Comparison of ENCODE assay signal across 8 cellular contexts in the genomic region with DNA sequence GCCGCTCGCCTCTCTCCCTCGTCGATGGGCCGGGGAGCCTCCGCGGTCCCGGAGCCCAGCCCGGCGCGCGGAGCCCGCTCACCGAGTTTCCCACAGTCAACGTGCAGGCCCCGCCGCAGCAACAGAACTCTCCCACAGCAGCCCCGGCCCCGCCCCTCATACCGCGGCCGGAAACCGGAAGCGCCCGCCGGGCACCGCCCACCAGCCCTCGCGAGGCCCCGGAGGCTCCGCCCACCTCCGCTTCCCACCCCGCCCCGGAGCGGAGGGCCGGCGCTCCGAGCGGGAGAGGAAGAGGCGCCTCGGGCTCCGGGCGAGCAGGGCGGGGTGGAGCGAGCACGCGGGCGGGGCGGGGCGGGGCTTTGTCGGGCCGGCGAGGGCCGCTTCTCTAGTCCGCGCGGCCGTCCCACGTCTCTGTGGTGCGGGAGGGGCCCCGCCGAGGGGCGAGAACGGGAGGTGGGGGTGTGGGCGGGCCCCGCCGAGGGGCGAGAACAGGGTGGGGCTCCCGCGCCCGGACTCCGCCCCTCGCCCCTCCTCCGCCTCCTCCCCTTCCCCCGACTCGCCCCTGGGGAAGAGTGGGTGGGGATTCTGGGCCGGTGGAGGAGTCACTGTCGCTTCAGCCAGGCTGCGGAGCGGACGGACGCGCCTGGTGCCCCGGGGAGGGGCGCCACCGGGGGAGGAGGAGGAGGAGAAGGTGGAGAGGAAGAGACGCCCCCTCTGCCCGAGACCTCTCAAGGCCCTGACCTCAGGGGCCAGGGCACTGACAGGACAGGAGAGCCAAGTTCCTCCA. TPM values are rescaled to one million over a fixed set of nuclear protein-coding genes. Genes with fewer than 3 reads are reported as not detected.
DNase-seq lines count a peak whose midpoint lies in the region; ATAC-seq and TF ChIP-seq lines count a peak whose summit lies in the region.

A gene (plus strand): TSS at position 605 of the 787 bp plus-strand sequence. CDS start 411 bp downstream, outside the sequence.
A gene (minus strand): TSS at position 136 of the 787 bp plus-strand sequence. CDS start 1,143 bp downstream, outside the sequence.

- peak within 1 kb of the TSS; percentile 69 for H3K27ac ChIP-seq in Karpas-422 (ENCODE audit: low read length)

- peaks cover 24% of the 10 kb centered on the region for H3K79me2 ChIP-seq in Karpas-422 (ENCODE audit: low read length)

- H3K9me2 ChIP-seq in Karpas-422 (replicated peaks; ENCODE audit: insufficient read depth, low read length) = no peaks in the 10 kb centered on the region

- H3K9me3 ChIP-seq in Karpas-422 (ENCODE audit: low read length) = no peaks in the 10 kb centered on the region

- peak within 1 kb of the TSS; percentile 86 for H3K4me3 Mint-ChIP-seq in nephron progenitor cell

- TF ChIP-seq POLR2A in Raji (IDR thresholded peaks at IDR 0.05; ENCODE audit: insufficient read depth, low read depth, low read length) = peak; percentile 46; the same call in 1 of the 2 replicates

- peak; percentile 45 for ATAC-seq in GM21786 (IDR thresholded peaks at IDR 0.05; ENCODE audit: unreplicated experiment)
- peak; percentile 82 for ATAC-seq in stimulated activated naive CD8-positive, alpha-beta T cell treated with anti-CD3 and anti-CD28 coated beads, Interleukin-15, Interleukin-2, amounts not matched to agents 100 U/mL and 50 U/mL, for 24 hours

- DNase-seq in DMS79 treated with DMSO at 0.1 percent for 48 hours (lab: John Stamatoyannopoulos, UW) = peak; percentile 50
- DNase-seq in Karpas-422 = peak; percentile 95
- peak; percentile 83 for DNase-seq in activated T-helper 9 cell treated with anti-CD3 and anti-CD28 coated beads, Interleukin-2, amount 50 U/mL, for 16 hours (ENCODE audit: low read depth)
- peak; percentile 75 for DNase-seq in fibroblast of the aortic adventitia (ENCODE audit: low read depth)
- peak; percentile 89 for DNase-seq in nephron progenitor cell
- peak; percentile 91 for DNase-seq in stimulated activated naive CD8-positive, alpha-beta T cell treated with anti-CD3 and anti-CD28 coated beads, Interleukin-15, Interleukin-2, amounts not matched to agents 100 U/mL and 50 U/mL, for 24 hours

- peaks cover 16% of the 10 kb centered on the region; the same call in 1 of the 2 replicates for H4K20me1 ChIP-seq in Karpas-422 (ENCODE audit: insufficient read depth, low read depth, low read length)

- peak within 1 kb of the TSS; percentile 83 for H3K4me2 ChIP-seq in Karpas-422 (ENCODE audit: low read depth, low read length, poor library complexity, severe bottlenecking)

- peaks cover 7% of the 10 kb centered on the region for H3K36me3 ChIP-seq in Karpas-422 (ENCODE audit: insufficient read depth, low read length)

- TF ChIP-seq CTCF in fibroblast of the aortic adventitia (IDR thresholded peaks at IDR 0.05; ENCODE audit: insufficient read depth, low read length) = no peak
- no peak for TF ChIP-seq CTCF in nephron progenitor cell (IDR thresholded peaks at IDR 0.05)

- H3K27me3 ChIP-seq in Karpas-422 (ENCODE audit: low read length) = no peaks in the 10 kb centered on the region

- no peak within 1 kb of the TSS for H2AFZ ChIP-seq in Karpas-422 (ENCODE audit: low read length)

- peak within 1 kb of the TSS; percentile 84 for H3K9ac ChIP-seq in Karpas-422 (ENCODE audit: low read length)

- peak within 1 kb of the TSS; percentile 71 for H3K27ac Mint-ChIP-seq in nephron progenitor cell

- H3K9me3 Mint-ChIP-seq in nephron progenitor cell = peaks cover 50% of the 10 kb centered on the region

- H3K4me3 ChIP-seq in Karpas-422 (ENCODE audit: low read length) = peak within 1 kb of the TSS; percentile 69
- H3K4me3 ChIP-seq in fibroblast of the aortic adventitia (ENCODE audit: low read depth, low read length) = peak within 1 kb of the TSS; percentile 72

- peaks cover under 1% of the 10 kb centered on the region for H3K27me3 Mint-ChIP-seq in nephron progenitor cell (ENCODE audit: low read depth, poor library complexity)

- H3K4me1 ChIP-seq in Karpas-422 (ENCODE audit: low read length) = peaks cover 43% of the 10 kb centered on the region

- H3K36me3 Mint-ChIP-seq in nephron progenitor cell (ENCODE audit: low read depth) = peaks cover 19% of the 10 kb centered on the region

- H3K4me1 Mint-ChIP-seq in nephron progenitor cell = peaks cover 30% of the 10 kb centered on the region

RNA-seq across cellular contexts. Expression of the first gene that starts in this region (rescaled TPM):
- total RNA-seq in Karpas-422 (2014; rRNA removed; shearing (Covaris generic); ENCODE audit: low replicate concordance) = 1.9 and 4.1 TPM in 2 replicates
- total RNA-seq in fibroblast of the aortic adventitia (ENCODE audit: low replicate concordance) = 9.3 and 15.5 TPM in 2 replicates

RNA-seq across cellular contexts. Expression of the second gene that starts in this region (rescaled TPM):
- 99.7 and 110 TPM in 2 replicates for total RNA-seq in Karpas-422 (2014; rRNA removed; shearing (Covaris generic); ENCODE audit: low replicate concordance)
- total RNA-seq in fibroblast of the aortic adventitia (ENCODE audit: low replicate concordance) = 75.4 and 111 TPM in 2 replicates

Comparison
In these comparisons a context has a peak if more than half of its experiments do, and no peak if none do; other contexts are left out.
1. Peak in every context shown above with its lines: DNase-seq, ATAC-seq, H3K4me3 ChIP-seq and H3K27ac ChIP-seq.